In the genomic region with DNA sequence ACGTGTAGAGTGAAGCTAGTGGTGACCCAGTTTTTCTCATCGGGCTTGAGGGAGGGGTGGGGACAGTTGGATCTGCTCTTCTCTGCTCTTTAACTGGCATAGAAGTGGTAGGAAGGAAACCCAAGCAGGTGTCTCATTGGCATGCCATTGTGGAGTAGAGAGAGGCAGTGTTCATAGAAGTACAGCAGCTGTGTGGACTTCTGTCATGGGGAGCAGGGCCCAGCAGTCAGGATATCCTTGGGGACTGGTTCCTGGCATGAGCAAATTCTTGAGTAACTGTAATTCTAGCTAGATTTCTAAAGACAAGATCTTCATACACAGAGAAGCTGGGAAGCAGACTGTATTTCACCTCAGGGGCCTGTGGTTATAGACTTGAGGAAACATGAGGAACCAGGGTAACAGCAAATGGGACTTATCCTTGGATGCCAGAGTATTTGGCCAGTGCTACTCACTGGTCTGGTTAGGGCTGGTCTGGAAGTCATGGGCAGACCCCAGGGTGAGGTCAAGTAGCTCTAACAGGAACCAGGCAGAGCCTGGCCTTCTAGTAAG, we compare ENCODE assay signal across 15 cellular contexts.
"Had no signal": no experiment of that assay in that cellular context is flagged by ENCODE, and none has a peak within 500 bp of the region (broad histone marks: within the 10 kb centered on the region; RNA-seq: fewer than 3 reads in every experiment).

No MANE protein-coding gene starts in this region.

- H3K4me3 Mint-ChIP-seq: activated CD8-positive, alpha-beta memory T cell treated with anti-CD3 and anti-CD28 coated beads, Interleukin-2, amount 10 ng/mL, durations not matched to agents 7 days and 5 days; activated naive CD4-positive, alpha-beta T cell treated with anti-CD3 and anti-CD28 coated beads, Interleukin-2, amount 50 U/mL, for 24 hours; activated T-cell treated with anti-CD3 and anti-CD28 coated beads, Interleukin-2, amount 50 U/mL, for 24 hours; memory B cell had no signal

- H3K9me3 ChIP-seq: tibial artery, uterus had no signal

- H3K27me3 Mint-ChIP-seq: activated CD8-positive, alpha-beta memory T cell treated with anti-CD3 and anti-CD28 coated beads, Interleukin-2, amount 10 ng/mL, durations not matched to agents 7 days and 5 days; activated naive CD4-positive, alpha-beta T cell treated with anti-CD3 and anti-CD28 coated beads, Interleukin-2, amount 50 U/mL, for 24 hours; activated T-cell treated with anti-CD3 and anti-CD28 coated beads, Interleukin-2, amount 50 U/mL, for 24 hours; memory B cell had no signal

- DNase-seq: activated CD4-positive, alpha-beta T cell treated with anti-CD3 and anti-CD28 coated beads, Interleukin-2, amount 50 U/mL, for 48 hours; activated CD4-positive, CD25-positive, alpha-beta regulatory T cell treated with anti-CD3 and anti-CD28 coated beads, Interleukin-2, amount 50 U/mL, for 72 hours; activated CD8-positive, alpha-beta memory T cell treated with anti-CD3 and anti-CD28 coated beads, Interleukin-2, amount 10 ng/mL, durations not matched to agents 7 days and 5 days; activated effector memory CD4-positive, alpha-beta T cell treated with Interleukin-2 at 50 U/mL for 16 hours; activated T-cell treated with anti-CD3 and anti-CD28 coated beads, Interleukin-2, amount 50 U/mL, for 24 hours; amniotic stem cell; brain microvascular endothelial cell; dorsolateral prefrontal cortex; foreskin fibroblast; stimulated activated CD4-positive, alpha-beta T cell treated with anti-CD3 and anti-CD28 coated beads, Interleukin-4, amount 100 ng/mL, for 4 hours; tibial artery; uterus had no signal

- H3K27me3 ChIP-seq: brain microvascular endothelial cell, dorsolateral prefrontal cortex, tibial artery, uterus had no signal

- H3K36me3 Mint-ChIP-seq: activated CD8-positive, alpha-beta memory T cell treated with anti-CD3 and anti-CD28 coated beads, Interleukin-2, amount 10 ng/mL, durations not matched to agents 7 days and 5 days had no signal

- H3K27ac Mint-ChIP-seq: activated CD8-positive, alpha-beta memory T cell treated with anti-CD3 and anti-CD28 coated beads, Interleukin-2, amount 10 ng/mL, durations not matched to agents 7 days and 5 days; activated naive CD4-positive, alpha-beta T cell treated with anti-CD3 and anti-CD28 coated beads, Interleukin-2, amount 50 U/mL, for 24 hours; activated T-cell treated with anti-CD3 and anti-CD28 coated beads, Interleukin-2, amount 50 U/mL, for 24 hours; memory B cell had no signal

- H3K4me1 Mint-ChIP-seq: activated CD8-positive, alpha-beta memory T cell treated with anti-CD3 and anti-CD28 coated beads, Interleukin-2, amount 10 ng/mL, durations not matched to agents 7 days and 5 days had no signal

- H3K4me1 ChIP-seq: uterus had no signal

- H3K27ac ChIP-seq: brain microvascular endothelial cell, dorsolateral prefrontal cortex, tibial artery, uterus had no signal

- FAIRE-seq: islet of Langerhans had no signal

- H3K9me3 Mint-ChIP-seq: activated naive CD4-positive, alpha-beta T cell treated with anti-CD3 and anti-CD28 coated beads, Interleukin-2, amount 50 U/mL, for 24 hours; memory B cell had no signal
